In genomic region chr6:167538746-167539145, GRCh38 we compare ENCODE assay signal across 30 cellular contexts.
"Had no signal": no experiment of that assay in that cellular context is flagged by ENCODE, and none has a peak within 500 bp of the region (broad histone marks: within the 10 kb centered on the region; RNA-seq: fewer than 3 reads in every experiment).

No MANE protein-coding gene starts in this region.

- H3K4me3 ChIP-seq: body of pancreas, MG63, Peyer's patch had no signal

- DNase-seq: activated B cell treated with CpG ODN at 0.5 μM for 24 hours; activated CD4-positive, alpha-beta memory T cell treated with anti-CD3 and anti-CD28 coated beads for 36 hours; activated CD4-positive, alpha-beta T cell treated with anti-CD3 and anti-CD28 coated beads for 4 hours; activated CD4-positive, alpha-beta T cell treated with anti-CD3 and anti-CD28 coated beads, Interleukin-2, amount 50 U/mL, for 1 hour; activated CD4-positive, CD25-positive, alpha-beta regulatory T cell treated with anti-CD3 and anti-CD28 coated beads, Interleukin-2, amount 50 U/mL, for 72 hours; activated CD8-positive, alpha-beta memory T cell treated with anti-CD3 and anti-CD28 coated beads, Interleukin-2, amount 50 U/mL, for 48 hours; activated effector memory CD4-positive, alpha-beta T cell treated with Interleukin-2 at 50 U/mL for 16 hours; activated naive CD4-positive, alpha-beta T cell treated with anti-CD3 and anti-CD28 coated beads, Interleukin-2, amount 10 ng/mL, durations not matched to agents 7 days and 5 days; activated naive CD8-positive, alpha-beta T cell treated with anti-CD3 and anti-CD28 coated beads, Interleukin-2, amount 50 U/mL, for 24 hours; activated T-cell treated with anti-CD3 and anti-CD28 coated beads, Interleukin-2, amount 50 U/mL, for 48 hours; body of pancreas; caudate nucleus; cerebellar nuclear complex; Kasumi-1; KG1; MG63; NCI-H1048; NCI-H1436 treated with DMSO at 0.1 percent for 48 hours; NCI-H1694 treated with DMSO at 0.1 percent for 48 hours; NCI-H2029 treated with DMSO at 0.1 percent for 48 hours; NCI-H2107; NCI-H2171; NCI-H510A treated with DMSO at 0.1 percent for 48 hours; PC-3; Peyer's patch; SIG-M5; SW 1271; T-helper 1 cell; T-helper 2 cell; T-helper 9 cell had no signal
